29 cellular contexts compared by ENCODE assay signal in the genomic region with DNA sequence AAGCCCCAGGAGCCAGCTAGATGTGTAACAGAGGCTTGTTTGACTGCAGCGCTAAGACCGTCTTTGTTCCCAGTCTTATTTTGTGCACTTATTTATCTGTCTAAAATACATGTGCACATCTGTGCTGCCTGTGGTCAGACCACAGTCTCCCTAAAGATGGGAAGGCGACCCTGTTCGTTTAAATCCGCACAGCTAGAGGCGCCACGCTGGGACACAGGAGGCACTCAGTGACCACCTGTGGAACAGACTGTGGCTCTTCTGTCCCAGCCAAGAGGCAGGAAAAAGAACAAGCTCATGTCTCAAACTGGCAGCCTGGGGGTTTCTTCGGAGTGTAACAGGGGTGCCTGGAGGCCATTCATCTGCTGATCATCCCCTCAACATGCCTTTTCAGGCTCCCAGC.
DNase-seq lines count a peak whose midpoint lies in the region; ATAC-seq, FAIRE-seq and TF ChIP-seq lines count a peak whose summit lies in the region.
"Had no signal": no experiment of that assay in that cellular context is flagged by ENCODE, and none has a peak within 500 bp of the region (broad histone marks: within the 10 kb centered on the region; RNA-seq: fewer than 3 reads in every experiment).

No MANE protein-coding gene starts in this region.

- TF ChIP-seq CTCF in HEK293 (tag by site-specific recombination; IDR thresholded peaks at IDR 0.05) (no peak), K562 (IDR thresholded peaks at IDR 0.05 in 2 of 3, conservative IDR thresholded peaks at IDR 0.05 in 1 of 3; ENCODE audit: insufficient read depth in 2 of 3, low read depth in 1 of 3, low read length in 3 of 3) (no peak), progenitor cell of endocrine pancreas (IDR thresholded peaks at IDR 0.05; ENCODE audit: unreplicated experiment) (no peak)

- peaks cover 28 to 30% of the 10 kb centered on the region in 2 experiments for H3K27me3 ChIP-seq in K562 (ENCODE audit: control insufficient read depth in 2 of 2, insufficient read depth in 2 of 2, low read length in 2 of 2)
- H3K27me3 ChIP-seq: dorsolateral prefrontal cortex, pancreas, upper lobe of left lung had no signal

- in situ Hi-C loops in K562 (cut with MboI) = loop anchor here (5.0 kb wide), 1 partner anchor 230 kb away; no protein-coding TSS in a partner anchor

- no peak for TF ChIP-seq RAD21 in K562 (CRISPR knock-in tag; conservative IDR thresholded peaks at IDR 0.05 in 1 of 2, IDR thresholded peaks at IDR 0.05 in 1 of 2)

- no peaks in the 10 kb centered on the region for H3K9me3 Mint-ChIP-seq in activated naive CD4-positive, alpha-beta T cell treated with anti-CD3 and anti-CD28 coated beads, Interleukin-2, amount 50 U/mL, for 24 hours
- H3K9me3 Mint-ChIP-seq in activated naive CD4-positive, alpha-beta T cell treated with anti-CD3 and anti-CD28 coated beads for 36 hours = no peaks in the 10 kb centered on the region
- H3K9me3 Mint-ChIP-seq in progenitor cell of endocrine pancreas (ENCODE audit: low read depth) = no peaks in the 10 kb centered on the region

- H4K20me1 ChIP-seq in K562 (replicated peaks; ENCODE audit: control insufficient read depth, insufficient read depth, low read length) = no peaks in the 10 kb centered on the region

- CTCF ChIA-PET in activated naive CD4-positive, alpha-beta T cell treated with anti-CD3 and anti-CD28 coated beads for 36 hours (lab: Charles Lee) = interaction anchor here (0.6 to 12.2 kb wide), 6 partner anchors 10 to 246 kb away, joined by 3 to 278 read pairs (median 4); no protein-coding TSS in a partner anchor
- CTCF ChIA-PET in HEK293 (lab: Yijun Ruan, JAX) = interaction anchor here (0.6 to 13.1 kb wide), 10 partner anchors 10 to 439 kb away, joined by 3 to 298 read pairs (median 5); a partner anchor contains a TSS
- CTCF ChIA-PET in K562 (lab: Yijun Ruan, JAX; ENCODE audit: low intra/inter-chr PET ratio) = no interaction called here

- no peaks in the 10 kb centered on the region for H3K4me1 ChIP-seq in HEK293 (ENCODE audit: control insufficient read depth, insufficient read depth, low read length)
- peaks cover 7 to 12% of the 10 kb centered on the region in 2 experiments; a peak in 3 of 5 replicates for H3K4me1 ChIP-seq in K562 (replicated peaks in 1 of 2; ENCODE audit: control insufficient read depth in 2 of 2, insufficient read depth in 2 of 2, low read length in 2 of 2)

- H3K27ac ChIP-seq in HEK293 (ENCODE audit: extremely low read depth, low read depth, low read length) (no peak overlapping the region), K562 (ENCODE audit: extremely low read depth, low read depth, low read length) (no peak overlapping the region)
- H3K27ac ChIP-seq: dorsolateral prefrontal cortex, pancreas, stomach, upper lobe of left lung had no signal

- no peaks in the 10 kb centered on the region for H3K9me1 ChIP-seq in K562 (ENCODE audit: control insufficient read depth, insufficient read depth, low read length)

- H3K36me3 ChIP-seq in HEK293 (ENCODE audit: control insufficient read depth in 2 of 2, insufficient read depth in 1 of 2, low read length in 2 of 2) (no peaks in the 10 kb centered on the region), K562 (ENCODE audit: control insufficient read depth, insufficient read depth, low read length) (no peaks in the 10 kb centered on the region)
- H3K36me3 ChIP-seq: pancreas, stomach, upper lobe of left lung had no signal

- POLR2A ChIA-PET in HEK293 (lab: Yijun Ruan, JAX) (interaction anchor here (0.6 kb wide), 1 partner anchor 21 kb away, joined by 4 read pairs; no protein-coding TSS in a partner anchor), K562 (lab: Yijun Ruan, JAX) (interaction anchor here (0.5 to 1.7 kb wide), 7 partner anchors 12 to 526 kb away, joined by 3 to 5 read pairs (median 4); no protein-coding TSS in a partner anchor)

- no peak for TF ChIP-seq POLR2A in K562 (conservative IDR thresholded peaks at IDR 0.05)

- FAIRE-seq in K562 (lab: Jason Lieb, UNC) = no peak
- FAIRE-seq: endothelial cell of umbilical vein, G401.6, GM18507, pancreas had no signal

- no peak for DNase-seq in activated naive CD4-positive, alpha-beta T cell treated with anti-CD3 and anti-CD28 coated beads for 36 hours
- DNase-seq in K562 (ENCODE audit: extremely low read depth in 1 of 4, low spot score in 3 of 4) (no peak), progenitor cell of endocrine pancreas (ENCODE audit: low spot score, unreplicated experiment) (no peak), NCI-H82 (lab: John Stamatoyannopoulos, UW) (no peak)
- DNase-seq in activated CD4-positive, CD25-positive, alpha-beta regulatory T cell treated with anti-CD3 and anti-CD28 coated beads, Interleukin-2, amount 50 U/mL, for 72 hours = no peak
- DNase-seq: ACHN; activated CD8-positive, alpha-beta memory T cell treated with anti-CD3 and anti-CD28 coated beads, Interleukin-2, amount 50 U/mL, for 4 hours; activated gamma-delta T cell; C1 segment of cervical spinal cord; DMS153; dorsolateral prefrontal cortex; glutamatergic neuron; H7; mesendoderm; MM.1S; NCI-H1436 treated with DMSO at 0.1 percent for 48 hours; NCI-H524; pancreas; RPMI8226; stomach; upper lobe of left lung had no signal

- H3K9me3 ChIP-seq in HEK293 (ENCODE audit: control insufficient read depth, insufficient read depth, low read depth, low read length) = no peaks in the 10 kb centered on the region
- no peaks in the 10 kb centered on the region for H3K9me3 ChIP-seq in K562 (replicated peaks; ENCODE audit: control insufficient read depth, insufficient read depth, low read depth, low read length)
- H3K9me3 ChIP-seq: pancreas, stomach, upper lobe of left lung had no signal

- H2AFZ ChIP-seq in K562 (ENCODE audit: low read depth, low read length) = no peak overlapping the region

- peak overlapping the region; percentile 91 for H3K27ac Mint-ChIP-seq in activated naive CD4-positive, alpha-beta T cell treated with anti-CD3 and anti-CD28 coated beads, Interleukin-2, amount 50 U/mL, for 24 hours
- no peak overlapping the region for H3K27ac Mint-ChIP-seq in activated naive CD4-positive, alpha-beta T cell treated with anti-CD3 and anti-CD28 coated beads for 36 hours
- peak overlapping the region; percentile 22 for H3K27ac Mint-ChIP-seq in progenitor cell of endocrine pancreas
- H3K27ac Mint-ChIP-seq: IgD-negative memory B cell had no signal

- H3K4me1 Mint-ChIP-seq in activated naive CD4-positive, alpha-beta T cell treated with anti-CD3 and anti-CD28 coated beads, Interleukin-2, amount 50 U/mL, for 24 hours = peaks cover 44% of the 10 kb centered on the region
- peaks cover 27% of the 10 kb centered on the region for H3K4me1 Mint-ChIP-seq in activated naive CD4-positive, alpha-beta T cell treated with anti-CD3 and anti-CD28 coated beads for 36 hours (ENCODE audit: low read depth)
- peaks cover 8% of the 10 kb centered on the region for H3K4me1 Mint-ChIP-seq in progenitor cell of endocrine pancreas (ENCODE audit: low read depth)

- no TSS peak for BruUV-seq in K562 (replicated peaks; lab: Mats Ljungman, UMichigan)

- H3K36me3 Mint-ChIP-seq in activated naive CD4-positive, alpha-beta T cell treated with anti-CD3 and anti-CD28 coated beads, Interleukin-2, amount 50 U/mL, for 24 hours = no peaks in the 10 kb centered on the region
- no peaks in the 10 kb centered on the region for H3K36me3 Mint-ChIP-seq in activated naive CD4-positive, alpha-beta T cell treated with anti-CD3 and anti-CD28 coated beads for 36 hours (ENCODE audit: low read depth)
- H3K36me3 Mint-ChIP-seq in progenitor cell of endocrine pancreas (ENCODE audit: insufficient read depth) = no peaks in the 10 kb centered on the region
- H3K36me3 Mint-ChIP-seq: IgD-negative memory B cell had no signal

- H3K4me3 ChIP-seq in HEK293 (ENCODE audit: low read depth, low read length) (no peak overlapping the region), K562 (no peak overlapping the region)
- H3K4me3 ChIP-seq: dorsolateral prefrontal cortex, pancreas, stomach, upper lobe of left lung had no signal

- ATAC-seq in K562 (no peak), SK-N-SH treated with all-trans-retinoic acid at 6 μM for 48 hours (no peak)
- ATAC-seq: pancreas, sciatic nerve had no signal

- H3K79me2 ChIP-seq in K562 (ENCODE audit: control insufficient read depth, insufficient read depth, low read length) = no peaks in the 10 kb centered on the region

- no peak overlapping the region for H3K4me3 Mint-ChIP-seq in activated naive CD4-positive, alpha-beta T cell treated with anti-CD3 and anti-CD28 coated beads, Interleukin-2, amount 50 U/mL, for 24 hours
- no peak overlapping the region for H3K4me3 Mint-ChIP-seq in activated naive CD4-positive, alpha-beta T cell treated with anti-CD3 and anti-CD28 coated beads for 36 hours
- no peak overlapping the region for H3K4me3 Mint-ChIP-seq in progenitor cell of endocrine pancreas (ENCODE audit: low read depth)
- H3K4me3 Mint-ChIP-seq: IgD-negative memory B cell had no signal

- no peak overlapping the region for H3K4me2 ChIP-seq in K562 (ENCODE audit: insufficient read depth, low read length)

- intact Hi-C loops in activated naive CD4-positive, alpha-beta T cell treated with anti-CD3 and anti-CD28 coated beads for 36 hours (cut with micrococcal nuclease) = no loop called here
- intact Hi-C loops in K562 (cut with micrococcal nuclease) = no loop called here

- no peak for TF ChIP-seq EP300 in K562 (IDR thresholded peaks at IDR 0.05; ENCODE audit: low read length)

- no peaks in the 10 kb centered on the region for H3K27me3 Mint-ChIP-seq in activated naive CD4-positive, alpha-beta T cell treated with anti-CD3 and anti-CD28 coated beads, Interleukin-2, amount 50 U/mL, for 24 hours
- no peaks in the 10 kb centered on the region for H3K27me3 Mint-ChIP-seq in activated naive CD4-positive, alpha-beta T cell treated with anti-CD3 and anti-CD28 coated beads for 36 hours (ENCODE audit: low read depth)
- peaks cover 45% of the 10 kb centered on the region for H3K27me3 Mint-ChIP-seq in progenitor cell of endocrine pancreas

- 45% methylated on average over 8 of the region's 8 CpGs for WGBS in K562 (ENCODE audit: insufficient coverage, low coverage, missing lambda C conversion rate)

- peak overlapping the region in 1 of 2 experiments; percentile 14; a peak in 1 of 4 replicates for H3K9ac ChIP-seq in K562 (ENCODE audit: insufficient read depth in 1 of 2, low read depth in 2 of 2, low read length in 2 of 2)

TF ChIP-seq in HEK293, 187 proteins besides CTCF, POLR2A, EP300 and RAD21:
- TF ChIP-seq ZIC2 (tag by site-specific recombination; IDR thresholded peaks at IDR 0.05) = peak; percentile 41
- peak; percentile 76 for TF ChIP-seq SCRT2 (tag by site-specific recombination; IDR thresholded peaks at IDR 0.05)
- TF ChIP-seq ZNF214 (tag by site-specific recombination; IDR thresholded peaks at IDR 0.05; ENCODE audit: borderline replicate concordance) = no peak
TF ChIP-seq in HEK293: peak in this region for 2.

TF ChIP-seq in SK-N-SH treated with all-trans-retinoic acid at 6 μM for 48 hours, 23 proteins besides CTCF, POLR2A, EP300 and RAD21 (continues in another document):
- no peak for TF ChIP-seq ISL1 (CRISPR knock-in tag; IDR thresholded peaks at IDR 0.05)
